In genomic region chr2:154698789-154699559, GRCh38 we compare ENCODE assay signal across 10 cellular contexts. TPM values are rescaled to one million over a fixed set of nuclear protein-coding genes. Genes with fewer than 3 reads are reported as not detected.
DNase-seq lines count a peak whose midpoint lies in the region; ATAC-seq, FAIRE-seq and TF ChIP-seq lines count a peak whose summit lies in the region.
"Had no signal": no experiment of that assay in that cellular context is flagged by ENCODE, and none has a peak within 500 bp of the region (broad histone marks: within the 10 kb centered on the region; RNA-seq: fewer than 3 reads in every experiment).

No MANE protein-coding gene starts in this region.

- H3K4me1 Mint-ChIP-seq in naive thymus-derived CD4-positive, alpha-beta T cell = peaks cover 2 to 11% (median 4%) of the 10 kb centered on the region in 7 donors
- H3K4me1 Mint-ChIP-seq: activated naive CD4-positive, alpha-beta T cell treated with anti-CD3 and anti-CD28 coated beads, Interleukin-2, amount 10 ng/mL, durations not matched to agents 7 days and 5 days had no signal

- no peak for TF ChIP-seq POLR2A in breast epithelium (IDR thresholded peaks at IDR 0.05)
- no peak for TF ChIP-seq POLR2A in endothelial cell of umbilical vein (IDR thresholded peaks at IDR 0.05; ENCODE audit: low read depth, low read length)
- TF ChIP-seq POLR2A in lower leg skin (IDR thresholded peaks at IDR 0.05) = no peak

- H3K4me3 ChIP-seq in breast epithelium (peak overlapping the region; percentile 33 to 69 (median 51)), mammary epithelial cell (replicated peaks in 1 of 3; ENCODE audit: insufficient read depth in 1 of 3, low read depth in 2 of 3, low read length in 3 of 3) (no peak overlapping the region), endothelial cell of umbilical vein (replicated peaks in 1 of 3; ENCODE audit: insufficient read depth in 1 of 3, low read depth in 1 of 3, low read length in 3 of 3) (no peak overlapping the region), upper lobe of right lung (no peak overlapping the region), lower leg skin (ENCODE audit: low read depth, poor library complexity, severe bottlenecking) (no peak overlapping the region)
- no peak overlapping the region for H3K4me3 ChIP-seq in naive thymus-derived CD4-positive, alpha-beta T cell (ENCODE audit: low read length)

- peaks cover 26 to 47% (median 39%) of the 10 kb centered on the region in 5 donors for H3K27me3 Mint-ChIP-seq in naive thymus-derived CD4-positive, alpha-beta T cell

- H3K36me3 Mint-ChIP-seq in naive thymus-derived CD4-positive, alpha-beta T cell = peaks cover 0 to 3% (median 0%) of the 10 kb centered on the region in 5 donors
- H3K36me3 Mint-ChIP-seq: activated naive CD4-positive, alpha-beta T cell treated with anti-CD3 and anti-CD28 coated beads, Interleukin-2, amount 10 ng/mL, durations not matched to agents 7 days and 5 days had no signal

- H4K20me1 ChIP-seq in mammary epithelial cell (ENCODE audit: insufficient read depth, low read length) (no peaks in the 10 kb centered on the region), endothelial cell of umbilical vein (replicated peaks; ENCODE audit: control insufficient read depth, extremely low read depth, insufficient read depth, low read length) (no peaks in the 10 kb centered on the region)

- H3K27me3 ChIP-seq in breast epithelium (peaks cover 0 to 27% of the 10 kb centered on the region in 2 donors), mammary epithelial cell (ENCODE audit: insufficient read depth, low read length) (peaks cover 16% of the 10 kb centered on the region), endothelial cell of umbilical vein (ENCODE audit: control insufficient read depth in 2 of 2, insufficient read depth in 2 of 2, low read length in 2 of 2) (peaks cover 15 to 22% of the 10 kb centered on the region in 2 experiments), upper lobe of right lung (peaks cover 39% of the 10 kb centered on the region)
- no peaks in the 10 kb centered on the region for H3K27me3 ChIP-seq in naive thymus-derived CD4-positive, alpha-beta T cell (ENCODE audit: control insufficient read depth in 2 of 2, insufficient read depth in 2 of 2, low read length in 2 of 2)

- H3K4me3 Mint-ChIP-seq in naive thymus-derived CD4-positive, alpha-beta T cell = peak overlapping the region in 7 of 10 donors; percentile 34 to 77 (median 53)
- H3K4me3 Mint-ChIP-seq: activated naive CD4-positive, alpha-beta T cell treated with anti-CD3 and anti-CD28 coated beads, Interleukin-2, amount 10 ng/mL, durations not matched to agents 7 days and 5 days had no signal

- no peaks in the 10 kb centered on the region for H3K4me1 ChIP-seq in breast epithelium
- H3K4me1 ChIP-seq in mammary epithelial cell (ENCODE audit: insufficient read depth, low read length) = no peaks in the 10 kb centered on the region
- H3K4me1 ChIP-seq in endothelial cell of umbilical vein (ENCODE audit: control insufficient read depth, extremely low read depth, insufficient read depth, low read length) = no peaks in the 10 kb centered on the region
- H3K4me1 ChIP-seq in naive thymus-derived CD4-positive, alpha-beta T cell (ENCODE audit: control insufficient read depth in 2 of 2, insufficient read depth in 2 of 2, low read length in 2 of 2) = no peaks in the 10 kb centered on the region
- H3K4me1 ChIP-seq in upper lobe of right lung = peaks cover 11% of the 10 kb centered on the region

- H3K9ac ChIP-seq in mammary epithelial cell (ENCODE audit: insufficient read depth, low read length) = no peak overlapping the region
- H3K9ac ChIP-seq in endothelial cell of umbilical vein (replicated peaks; ENCODE audit: extremely low read depth, insufficient read depth, low read length) = no peak overlapping the region

- in situ Hi-C loops in mammary epithelial cell (cut with MboI; ENCODE audit: low sequenced_read_pairs in 2 of 2) = no loop called here

- H3K9me1 ChIP-seq in endothelial cell of umbilical vein (replicated peaks; ENCODE audit: control insufficient read depth, extremely low read depth, insufficient read depth, low read length) = no peaks in the 10 kb centered on the region

- H3K4me2 ChIP-seq in mammary epithelial cell (ENCODE audit: insufficient read depth, low read depth, low read length) = no peak overlapping the region
- no peak overlapping the region for H3K4me2 ChIP-seq in endothelial cell of umbilical vein (ENCODE audit: insufficient read depth, low read length)

- BruUV-seq in mammary epithelial cell (replicated peaks; lab: Mats Ljungman, UMichigan) (no TSS peak), endothelial cell of umbilical vein (replicated peaks; lab: Mats Ljungman, UMichigan) (no TSS peak)

- H2AFZ ChIP-seq in mammary epithelial cell (ENCODE audit: low read depth, low read length) (no peak overlapping the region), endothelial cell of umbilical vein (ENCODE audit: low read depth, low read length) (no peak overlapping the region)

- H3K27ac Mint-ChIP-seq in naive thymus-derived CD4-positive, alpha-beta T cell = no peak overlapping the region

- no peak overlapping the region for H3K27ac ChIP-seq in breast epithelium
- H3K27ac ChIP-seq in mammary epithelial cell (ENCODE audit: insufficient read depth, low read depth, low read length) = no peak overlapping the region
- H3K27ac ChIP-seq in endothelial cell of umbilical vein (ENCODE audit: insufficient read depth, low read depth, low read length) = no peak overlapping the region
- no peak overlapping the region for H3K27ac ChIP-seq in naive thymus-derived CD4-positive, alpha-beta T cell (ENCODE audit: low read depth, low read length)
- no peak overlapping the region for H3K27ac ChIP-seq in upper lobe of right lung
- H3K27ac ChIP-seq: neutrophil had no signal

- intact Hi-C loops in breast epithelium (cut with DNase I; ENCODE audit: low total_unique reads) (no loop called here), mammary epithelial cell (cut with micrococcal nuclease) (no loop called here), endothelial cell of umbilical vein (cut with micrococcal nuclease) (loop anchor here (5.0 kb wide), 1 partner anchor 242 kb away; no protein-coding TSS in a partner anchor), upper lobe of right lung (cut with DNase I) (no loop called here), lower leg skin (cut with DNase I; ENCODE audit: low total_unique reads) (no loop called here)
- intact Hi-C loops in naive thymus-derived CD4-positive, alpha-beta T cell (cut with micrococcal nuclease) = no loop called here

- H3K79me2 ChIP-seq in mammary epithelial cell (ENCODE audit: insufficient read depth, low read length) (no peaks in the 10 kb centered on the region), endothelial cell of umbilical vein (ENCODE audit: control insufficient read depth, insufficient read depth, low read length) (no peaks in the 10 kb centered on the region)

- DNase-seq in breast epithelium (ENCODE audit: low spot score in 2 of 2) (no peak), mammary epithelial cell (no peak), endothelial cell of umbilical vein (ENCODE audit: low read depth, low spot score) (no peak), upper lobe of right lung (no peak), lower leg skin (ENCODE audit: low spot score in 2 of 2) (no peak), DMS79 (lab: John Stamatoyannopoulos, UW) (no peak), NCI-H1436 (lab: John Stamatoyannopoulos, UW) (no peak)
- DNase-seq in naive thymus-derived CD4-positive, alpha-beta T cell = no peak
- DNase-seq: activated naive CD4-positive, alpha-beta T cell treated with anti-CD3 and anti-CD28 coated beads, Interleukin-2, amount 10 ng/mL, durations not matched to agents 7 days and 5 days had no signal

- dilution Hi-C loops in mammary epithelial cell (cut with HindIII; ENCODE audit: low sequenced_read_pairs) = no loop called here
- dilution Hi-C loops in endothelial cell of umbilical vein (cut with MboI; ENCODE audit: extremely low pct_ligation_motif_present, low sequenced_read_pairs) = no loop called here

- TF ChIP-seq CTCF in breast epithelium (IDR thresholded peaks at IDR 0.05) = no peak
- TF ChIP-seq CTCF in mammary epithelial cell (conservative IDR thresholded peaks at IDR 0.05 in 1 of 2, IDR thresholded peaks at IDR 0.05 in 1 of 2; ENCODE audit: extremely low read depth in 1 of 2, insufficient read depth in 1 of 2, low read depth in 1 of 2, low read length in 2 of 2) = no peak
- no peak for TF ChIP-seq CTCF in endothelial cell of umbilical vein (IDR thresholded peaks at IDR 0.05; ENCODE audit: extremely low read depth in 1 of 2, insufficient read depth in 1 of 2, low read depth in 1 of 2, low read length in 2 of 2)
- no peak for TF ChIP-seq CTCF in upper lobe of right lung (IDR thresholded peaks at IDR 0.05)
- no peak for TF ChIP-seq CTCF in lower leg skin (IDR thresholded peaks at IDR 0.05)

- POLR2A ChIA-PET in endothelial cell of umbilical vein (lab: Charles Lee) = no interaction called here
- POLR2A ChIA-PET in naive thymus-derived CD4-positive, alpha-beta T cell (lab: Charles Lee) = no interaction called here

- H3K36me3 ChIP-seq in breast epithelium = no peaks in the 10 kb centered on the region
- H3K36me3 ChIP-seq in mammary epithelial cell (ENCODE audit: insufficient read depth, low read length) = no peaks in the 10 kb centered on the region
- H3K36me3 ChIP-seq in endothelial cell of umbilical vein (ENCODE audit: control insufficient read depth in 2 of 2, extremely low read depth in 1 of 2, insufficient read depth in 2 of 2, low read length in 2 of 2) = no peaks in the 10 kb centered on the region
- no peaks in the 10 kb centered on the region for H3K36me3 ChIP-seq in naive thymus-derived CD4-positive, alpha-beta T cell (ENCODE audit: control insufficient read depth in 2 of 3, insufficient read depth in 3 of 3, low read length in 3 of 3)
- H3K36me3 ChIP-seq in upper lobe of right lung = no peaks in the 10 kb centered on the region
- H3K36me3 ChIP-seq: neutrophil had no signal

- peaks cover 0 to 5% (median 3%) of the 10 kb centered on the region in 11 donors for H3K9me3 Mint-ChIP-seq in naive thymus-derived CD4-positive, alpha-beta T cell
- H3K9me3 Mint-ChIP-seq: activated naive CD4-positive, alpha-beta T cell treated with anti-CD3 and anti-CD28 coated beads, Interleukin-2, amount 10 ng/mL, durations not matched to agents 7 days and 5 days had no signal

- no peak for ATAC-seq in naive thymus-derived CD4-positive, alpha-beta T cell
- ATAC-seq in upper lobe of right lung = peak; percentile 16

- FAIRE-seq in endothelial cell of umbilical vein (lab: Jason Lieb, UNC) = no peak

- 10% methylated on average over 20 of the region's 52 CpGs for WGBS in mammary epithelial cell (ENCODE audit: low coverage, missing lambda C conversion rate)
- WGBS in lower leg skin, 2 donors = 8 to 11% methylated on average over 34 to 51 of the region's 52 CpGs

- CTCF ChIA-PET in mammary epithelial cell (lab: Charles Lee; ENCODE audit: low non-redundant PET) (no interaction called here), endothelial cell of umbilical vein (lab: Charles Lee) (no interaction called here)
- CTCF ChIA-PET in naive thymus-derived CD4-positive, alpha-beta T cell (lab: Charles Lee) = no interaction called here

- H3K9me3 ChIP-seq in breast epithelium (no peaks in the 10 kb centered on the region), mammary epithelial cell (replicated peaks; ENCODE audit: insufficient read depth, low read length) (no peaks in the 10 kb centered on the region), endothelial cell of umbilical vein (replicated peaks; ENCODE audit: control insufficient read depth, insufficient read depth, low read length) (no peaks in the 10 kb centered on the region), upper lobe of right lung (no peaks in the 10 kb centered on the region)
- H3K9me3 ChIP-seq in naive thymus-derived CD4-positive, alpha-beta T cell (ENCODE audit: control insufficient read depth in 2 of 3, low read length in 3 of 3) = no peaks in the 10 kb centered on the region
- H3K9me3 ChIP-seq: neutrophil had no signal

RNA-seq across cellular contexts. Expression of gene KCNJ3, which starts 0.5 kb away (rescaled TPM):
- total RNA-seq in breast epithelium (1 to 10 TPM in 1 of 3 donors, under 1 TPM in 2; under 0.01 to 1.6 (median under 0.01) TPM), mammary epithelial cell (not detected), endothelial cell of umbilical vein (not detected in 2 replicates), upper lobe of right lung (not detected), lower leg skin (under 1 TPM in 3 of 4 donors, not detected in 1; 0.08 to 0.42 (median 0.42) TPM)
- polyA plus RNA-seq in mammary epithelial cell (not detected), endothelial cell of umbilical vein (not detected in 2 replicates)
- polyA minus RNA-seq in mammary epithelial cell (not detected), endothelial cell of umbilical vein (not detected in 2 replicates)
- polyA plus RNA-seq in endothelial cell of umbilical vein (2011; cell fraction: cytosol; rRNA removed) = not detected in 2 replicates
- not detected in 2 replicates for polyA plus RNA-seq in endothelial cell of umbilical vein (2011; cell fraction: nucleus; rRNA removed)
- polyA plus RNA-seq in endothelial cell of umbilical vein (2012) = not detected in 2 replicates
- not detected for polyA minus RNA-seq in endothelial cell of umbilical vein (2011; cell fraction: cytosol; rRNA and poly(A)+ RNA removed)
- polyA minus RNA-seq in endothelial cell of umbilical vein (2011; cell fraction: nucleus; rRNA and poly(A)+ RNA removed) = not detected in 2 replicates
- total RNA-seq in naive thymus-derived CD4-positive, alpha-beta T cell = not detected
- not detected for polyA plus RNA-seq in naive thymus-derived CD4-positive, alpha-beta T cell

Comparison
In these comparisons a context has a peak if more than half of its experiments do, and no peak if none do; other contexts are left out.
1. H3K4me3 ChIP-seq: peak in breast epithelium (3 of 3); none in mammary epithelial cell (0 of 3), endothelial cell of umbilical vein (0 of 3), naive thymus-derived CD4-positive, alpha-beta T cell (single experiment), upper lobe of right lung (single experiment) and lower leg skin (single experiment).